Comparison of ENCODE assay signal across 8 cellular contexts in genomic region chr2:11778923-11779757, GRCh38. TPM values are rescaled to one million over a fixed set of nuclear protein-coding genes. Genes with fewer than 3 reads are reported as not detected.
DNase-seq lines count a peak whose midpoint lies in the region; ATAC-seq and TF ChIP-seq lines count a peak whose summit lies in the region.

No MANE protein-coding gene starts in this region.

- peaks cover 0 to 10% (median 6%) of the 10 kb centered on the region in 4 donors for H3K4me1 ChIP-seq in liver (ENCODE audit: control insufficient read depth in 4 of 4, insufficient read depth in 4 of 4, low read length in 3 of 4)

- H3K4me3 ChIP-seq in AG09309 (ENCODE audit: control insufficient read depth, low read depth, low read length), result no peak overlapping the region
- H3K4me3 ChIP-seq in choroid plexus epithelial cell (ENCODE audit: low read depth, low read length), result peak overlapping the region; percentile 28
- H3K4me3 ChIP-seq in liver (ENCODE audit: low read depth in 1 of 3, low read length in 3 of 3), result no peak overlapping the region

- TF ChIP-seq CTCF in AG09309 (IDR thresholded peaks at IDR 0.05; ENCODE audit: control insufficient read depth, insufficient read depth, low read depth, low read length, missing control alignments), result peak; percentile 94
- peak; percentile 95 for TF ChIP-seq CTCF in choroid plexus epithelial cell (conservative IDR thresholded peaks at IDR 0.05; ENCODE audit: low read depth, low read length)
- peak; percentile 93 for TF ChIP-seq CTCF in liver (IDR thresholded peaks at IDR 0.05; ENCODE audit: low read depth, low read length, missing input control)

- DNase-seq in AG09309 (ENCODE audit: low read depth), result no peak
- DNase-seq in NCI-H2196 treated with DMSO at 0.1 percent for 48 hours (lab: John Stamatoyannopoulos, UW; ENCODE audit: unreplicated experiment), result peak; percentile 59
- peak; percentile 88 to 90 for DNase-seq in activated CD4-positive, alpha-beta T cell treated with anti-CD3 and anti-CD28 coated beads for 4 hours
- peak; percentile 73 for DNase-seq in choroid plexus epithelial cell (ENCODE audit: low read depth)
- DNase-seq in stimulated activated CD4-positive, alpha-beta T cell treated with anti-CD3 and anti-CD28 coated beads, TNF-alpha, amount 100 ng/mL, for 24 hours (ENCODE audit: low read depth in 3 of 3), result peak; percentile 79 to 87 (median 87)

- H3K9me3 ChIP-seq in liver (ENCODE audit: control insufficient read depth in 4 of 4, low read length in 3 of 4), result no peaks in the 10 kb centered on the region

- ATAC-seq in GM18520 (IDR thresholded peaks at IDR 0.05; ENCODE audit: unreplicated experiment) (peak; percentile 80), HG03045 (IDR thresholded peaks at IDR 0.05; ENCODE audit: unreplicated experiment) (peak; percentile 89)

- peak; percentile 96 for TF ChIP-seq RAD21 in liver (IDR thresholded peaks at IDR 0.05)

- WGBS in liver, result 26% methylated on average over 23 of the region's 23 CpGs

- peaks cover 7 to 40% (median 35%) of the 10 kb centered on the region in 4 donors for H3K36me3 ChIP-seq in liver (ENCODE audit: control insufficient read depth in 4 of 4, insufficient read depth in 3 of 4, low read depth in 1 of 4, low read length in 3 of 4)

- peak overlapping the region in 1 of 2 donors; percentile 38 for H3K9ac ChIP-seq in liver (ENCODE audit: low read depth in 1 of 2, low read length in 2 of 2)

- no peak overlapping the region for H3K27ac ChIP-seq in liver (ENCODE audit: low read depth in 1 of 2, low read length in 2 of 2)

- no peaks in the 10 kb centered on the region for H3K27me3 ChIP-seq in liver (ENCODE audit: control insufficient read depth in 4 of 4, insufficient read depth in 4 of 4, low read length in 3 of 4)

TF ChIP-seq in liver, 16 proteins besides CTCF, POLR2A, EP300 and RAD21:
- TF ChIP-seq MAX (IDR thresholded peaks at IDR 0.05) (peak; percentile 95), HNF4A (conservative IDR thresholded peaks at IDR 0.05) (no peak), GABPA (IDR thresholded peaks at IDR 0.05 in 1 of 2, conservative IDR thresholded peaks at IDR 0.05 in 1 of 2) (no peak), SP1 (IDR thresholded peaks at IDR 0.05) (no peak), REST (IDR thresholded peaks at IDR 0.05) (peak; percentile 5), ATF3 (IDR thresholded peaks at IDR 0.05) (no peak), RXRA (IDR thresholded peaks at IDR 0.05) (no peak), YY1 (IDR thresholded peaks at IDR 0.05) (no peak), NR2F2 (IDR thresholded peaks at IDR 0.05) (no peak), FOXA1 (IDR thresholded peaks at IDR 0.05) (no peak), JUND (IDR thresholded peaks at IDR 0.05) (no peak), EGR1 (IDR thresholded peaks at IDR 0.05; ENCODE audit: low read depth in 2 of 2) (no peak), HNF4G (IDR thresholded peaks at IDR 0.05) (no peak), FOXA2 (IDR thresholded peaks at IDR 0.05) (no peak)

RNA-seq across cellular contexts. Expression of gene LPIN1, which starts 32.7 kb away (rescaled TPM):
- 10 to 100 TPM; 10.1 to 27.4 TPM for total RNA-seq in liver
- polyA plus RNA-seq in liver, result 10 to 100 TPM; 12.3 to 14.6 TPM
